18 cellular contexts compared by ENCODE assay signal in genomic region chr3:184467171-184467570, GRCh38.
"Had no signal": no experiment of that assay in that cellular context is flagged by ENCODE, and none has a peak within 500 bp of the region (broad histone marks: within the 10 kb centered on the region; RNA-seq: fewer than 3 reads in every experiment).

No MANE protein-coding gene starts in this region.

- DNase-seq: activated CD4-positive, alpha-beta T cell treated with anti-CD3 and anti-CD28 coated beads for 1 hour; activated CD4-positive, alpha-beta T cell treated with anti-CD3 and anti-CD28 coated beads, Interleukin-2, amount 10 ng/mL, durations not matched to agents 7 days and 5 days; activated effector memory CD4-positive, alpha-beta T cell treated with Interleukin-2 at 50 U/mL for 16 hours; activated naive CD4-positive, alpha-beta T cell treated with anti-CD3 and anti-CD28 coated beads for 36 hours; activated naive CD8-positive, alpha-beta T cell treated with anti-CD3 and anti-CD28 coated beads, Interleukin-2, amount 10 ng/mL, durations not matched to agents 7 days and 5 days; effector memory CD8-positive, alpha-beta T cell; midbrain; stimulated activated naive CD4-positive, alpha-beta T cell treated with Interleukin-2 at 50 U/mL for 16 hours; T-helper 2 cell had no signal

- H3K27me3 ChIP-seq: ascending aorta, cardiac muscle cell, hepatocyte, ovary, testis, transverse colon had no signal

- H3K4me1 ChIP-seq: ascending aorta had no signal

- H3K9me3 ChIP-seq: ascending aorta, gastroesophageal sphincter, ovary, testis, transverse colon had no signal

- H3K4me3 ChIP-seq: ascending aorta, cardiac muscle cell, coronary artery, gastroesophageal sphincter, hepatocyte, ovary, testis, transverse colon had no signal

- H3K27ac ChIP-seq: ascending aorta, coronary artery, gastroesophageal sphincter, testis, transverse colon had no signal

- H2AFZ ChIP-seq: hepatocyte had no signal

- ATAC-seq: effector memory CD8-positive, alpha-beta T cell; WTC11 had no signal

- H3K79me2 ChIP-seq: hepatocyte had no signal

- H3K36me3 ChIP-seq: ascending aorta, cardiac muscle cell, gastroesophageal sphincter, ovary, transverse colon had no signal
